In the genomic region with DNA sequence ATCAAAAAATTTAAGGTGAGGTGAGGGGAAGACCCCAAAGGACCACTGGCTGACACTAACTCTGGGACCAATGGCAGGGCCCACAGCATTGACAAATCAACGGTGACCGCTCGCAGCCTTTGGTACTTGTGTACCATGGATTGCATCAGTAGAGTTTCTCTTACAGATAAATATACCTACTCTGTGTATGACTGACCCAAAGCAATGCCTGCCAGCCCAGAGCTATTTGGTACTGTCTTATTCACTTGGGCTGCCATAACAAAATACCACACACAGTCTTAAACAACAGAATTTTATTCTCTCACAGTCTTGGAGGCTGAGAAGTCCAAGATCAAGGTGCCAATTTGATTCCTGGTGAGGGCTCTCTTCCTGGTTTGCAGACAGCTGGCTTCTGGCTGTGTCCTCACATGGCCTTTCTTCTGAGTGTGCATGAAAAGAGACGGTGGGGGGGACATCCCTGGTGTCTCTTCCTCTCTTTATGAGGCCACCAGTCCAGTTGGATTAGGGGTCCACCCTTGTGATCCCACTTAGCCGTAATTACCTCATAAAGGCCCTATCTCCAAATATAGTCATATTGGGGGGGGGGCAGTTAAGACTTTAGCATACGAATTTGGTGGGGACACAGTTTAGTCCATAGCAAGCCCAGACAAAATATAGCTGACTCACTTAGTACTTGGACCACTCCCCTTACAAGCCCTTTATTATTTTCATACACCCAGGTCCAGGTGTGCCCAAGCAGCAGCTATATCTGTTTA, we compare ENCODE assay signal across 1 cellular context.
TF ChIP-seq lines count a peak whose summit lies in the region.

No MANE protein-coding gene starts in this region.

TF ChIP-seq in IMR-90, 13 proteins besides CTCF, POLR2A, EP300 and RAD21 (continued from another document):
- TF ChIP-seq NFE2L2 (IDR thresholded peaks at IDR 0.05; ENCODE audit: low read depth, low read length), result no peak
TF ChIP-seq in IMR-90: peak in this region for 0.
